In the genomic region with DNA sequence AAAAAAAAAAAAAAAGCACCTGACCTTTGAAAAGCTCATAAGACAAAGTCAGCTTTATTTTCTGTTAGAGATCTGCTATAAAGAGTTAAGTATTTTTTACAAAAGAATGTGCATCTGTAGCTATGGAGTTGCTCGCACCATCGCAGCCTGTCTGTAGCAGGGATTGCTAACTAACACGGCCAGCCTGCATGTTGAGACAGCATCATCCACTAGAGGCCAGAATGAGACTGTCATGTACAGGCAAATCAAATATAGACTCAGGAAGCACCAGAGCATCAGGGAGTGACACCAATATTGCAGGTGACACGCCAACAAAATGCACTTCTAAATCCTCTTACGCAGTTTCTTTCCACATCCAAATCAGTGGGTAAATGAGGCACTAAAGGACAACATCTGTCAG, we compare ENCODE assay signal across 8 cellular contexts.
A peak's percentile ranks its signal among the peaks of the same experiment; 100 is the strongest.
DNase-seq lines count a peak whose midpoint lies in the region; ATAC-seq, FAIRE-seq and TF ChIP-seq lines count a peak whose summit lies in the region.
"Had no signal": no experiment of that assay in that cellular context is flagged by ENCODE, and none has a peak within 500 bp of the region (broad histone marks: within the 10 kb centered on the region; RNA-seq: fewer than 3 reads in every experiment).

No MANE protein-coding gene starts in this region.

- peaks cover 2% of the 10 kb centered on the region for H3K9me3 Mint-ChIP-seq in natural killer cell treated with Interleukin-12 subunit alpha and Interleukin-12 subunit beta and Interleukin-15 and Interleukin-18, amount 100 ng/mL, for 72 hours

- no peaks in the 10 kb centered on the region for H3K36me3 Mint-ChIP-seq in natural killer cell treated with Interleukin-12 subunit alpha and Interleukin-12 subunit beta and Interleukin-15 and Interleukin-18, amount 100 ng/mL, for 72 hours

- DNase-seq in NCI-H2196 treated with DMSO at 0.1 percent for 48 hours (lab: John Stamatoyannopoulos, UW; ENCODE audit: unreplicated experiment), result peak; percentile 42
- peak; percentile 37 to 66 for DNase-seq in breast epithelium (ENCODE audit: low spot score in 2 of 2)
- no peak for DNase-seq in kidney
- peak; percentile 68 to 72 for DNase-seq in thyroid gland
- DNase-seq in natural killer cell treated with Interleukin-12 subunit alpha and Interleukin-12 subunit beta and Interleukin-15 and Interleukin-18, amount 100 ng/mL, for 72 hours (ENCODE audit: low spot score), result no peak

- H3K4me3 ChIP-seq in breast epithelium, result no peak overlapping the region
- H3K4me3 ChIP-seq in kidney (ENCODE audit: low read length in 2 of 2), result no peak overlapping the region
- no peak overlapping the region for H3K4me3 ChIP-seq in thyroid gland (replicated peaks in 1 of 3)
- H3K4me3 ChIP-seq: SK-N-MC had no signal

- TF ChIP-seq CTCF in breast epithelium (IDR thresholded peaks at IDR 0.05) (peak; percentile 17 to 65 (median 61)), kidney (IDR thresholded peaks at IDR 0.05; ENCODE audit: borderline replicate concordance, extremely low read depth, insufficient read depth) (peak; percentile 85), thyroid gland (IDR thresholded peaks at IDR 0.05) (peak; percentile 39 to 91 (median 76))

- peak; percentile 56 for ATAC-seq in GM21526 (IDR thresholded peaks at IDR 0.05; ENCODE audit: low FRiP score, unreplicated experiment)
- no peak for ATAC-seq in natural killer cell treated with Interleukin-12 subunit alpha and Interleukin-12 subunit beta and Interleukin-15 and Interleukin-18, amount 100 ng/mL, for 72 hours
- ATAC-seq in GM21737 (IDR thresholded peaks at IDR 0.05; ENCODE audit: unreplicated experiment), result no peak

- H3K27ac ChIP-seq in breast epithelium (no peak overlapping the region), kidney (ENCODE audit: low read depth in 2 of 2, low read length in 2 of 2) (no peak overlapping the region), thyroid gland (no peak overlapping the region)
- H3K27ac ChIP-seq: SK-N-MC had no signal

- H3K27me3 ChIP-seq in breast epithelium, result no peaks in the 10 kb centered on the region
- no peaks in the 10 kb centered on the region for H3K27me3 ChIP-seq in thyroid gland

- H3K36me3 ChIP-seq in breast epithelium (no peaks in the 10 kb centered on the region), kidney (ENCODE audit: control insufficient read depth in 1 of 2, insufficient read depth in 2 of 2, low read length in 2 of 2) (no peaks in the 10 kb centered on the region), thyroid gland (no peaks in the 10 kb centered on the region)

- 17 to 27% methylated on average over 5 of the region's 5 CpGs for WGBS in thyroid gland, 2 donors

- peak; percentile 72 for FAIRE-seq in kidney (lab: Jason Lieb, UNC)

- H3K4me1 Mint-ChIP-seq in natural killer cell treated with Interleukin-12 subunit alpha and Interleukin-12 subunit beta and Interleukin-15 and Interleukin-18, amount 100 ng/mL, for 72 hours (ENCODE audit: low read depth in 2 of 2), result no peaks in the 10 kb centered on the region

- intact Hi-C loops in breast epithelium (cut with DNase I; ENCODE audit: low total_unique reads), result no loop called here
- intact Hi-C loops in kidney (cut with DNase I), result no loop called here
- intact Hi-C loops in thyroid gland (cut with DNase I), result no loop called here

- TF ChIP-seq POLR2A in breast epithelium (IDR thresholded peaks at IDR 0.05) (no peak), thyroid gland (IDR thresholded peaks at IDR 0.05) (no peak)

- no peak overlapping the region for H3K9ac ChIP-seq in kidney (ENCODE audit: low read length in 2 of 2)

- no peaks in the 10 kb centered on the region for H3K9me3 ChIP-seq in breast epithelium
- no peaks in the 10 kb centered on the region for H3K9me3 ChIP-seq in kidney (ENCODE audit: control insufficient read depth in 1 of 2, low read length in 2 of 2)
- H3K9me3 ChIP-seq in thyroid gland, result no peaks in the 10 kb centered on the region

- no peak overlapping the region for H3K4me3 Mint-ChIP-seq in natural killer cell treated with Interleukin-12 subunit alpha and Interleukin-12 subunit beta and Interleukin-15 and Interleukin-18, amount 100 ng/mL, for 72 hours

- peaks cover 0 to 12% of the 10 kb centered on the region in 2 donors for H3K27me3 Mint-ChIP-seq in natural killer cell treated with Interleukin-12 subunit alpha and Interleukin-12 subunit beta and Interleukin-15 and Interleukin-18, amount 100 ng/mL, for 72 hours

- no peak overlapping the region for H3K27ac Mint-ChIP-seq in natural killer cell treated with Interleukin-12 subunit alpha and Interleukin-12 subunit beta and Interleukin-15 and Interleukin-18, amount 100 ng/mL, for 72 hours

- no peaks in the 10 kb centered on the region for H3K4me1 ChIP-seq in breast epithelium
- no peaks in the 10 kb centered on the region for H3K4me1 ChIP-seq in kidney (ENCODE audit: control insufficient read depth in 1 of 2, insufficient read depth in 1 of 2, low read depth in 1 of 2, low read length in 2 of 2)
- no peaks in the 10 kb centered on the region for H3K4me1 ChIP-seq in thyroid gland

Comparison
In these comparisons a context has a peak if more than half of its experiments do, and no peak if none do; other contexts are left out.
1. DNase-seq: peak in NCI-H2196 treated with DMSO at 0.1 percent for 48 hours (single experiment), breast epithelium (2 of 2) and thyroid gland (2 of 2); none in kidney (single experiment) and natural killer cell treated with Interleukin-12 subunit alpha and Interleukin-12 subunit beta and Interleukin-15 and Interleukin-18, amount 100 ng/mL, for 72 hours (single experiment).
2. Peak in every context shown above with its lines, with median percentiles within 50 percentile points of each other: CTCF ChIP-seq.